In the genomic region with DNA sequence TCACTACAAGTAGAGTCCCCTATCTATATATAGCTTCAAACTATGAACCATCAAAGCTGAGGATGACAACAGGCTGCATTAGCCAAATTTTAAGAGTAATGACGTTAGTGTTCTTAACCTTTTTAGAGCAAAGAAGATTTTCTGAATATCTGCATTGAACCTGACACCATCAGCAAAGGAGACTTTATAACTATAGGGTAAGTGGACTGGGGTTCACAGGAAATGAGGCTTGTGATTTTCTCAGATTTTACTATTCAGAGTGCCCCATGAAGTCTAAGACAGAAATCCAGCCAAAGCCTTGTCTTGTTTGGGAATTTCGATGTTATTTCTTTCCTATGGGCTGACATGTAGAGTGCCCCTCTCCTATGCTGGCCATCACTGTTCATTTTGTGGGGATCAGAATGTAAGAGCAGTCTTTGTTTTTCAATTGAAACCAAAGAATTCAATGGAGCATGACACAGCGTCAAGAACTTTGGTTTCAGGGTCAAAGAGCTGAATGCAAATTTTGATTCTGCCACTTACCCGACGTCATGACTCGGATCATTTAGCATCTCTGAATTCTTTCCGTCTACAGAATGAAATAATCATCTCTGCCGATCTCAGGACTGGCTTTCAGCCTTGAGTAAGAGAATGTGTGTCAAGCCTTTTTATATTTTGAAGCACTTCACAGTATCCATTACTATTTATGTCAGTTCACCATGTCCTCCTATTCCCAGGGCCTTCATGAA, we compare ENCODE assay signal across 10 cellular contexts. TPM values are rescaled to one million over a fixed set of nuclear protein-coding genes. Genes with fewer than 3 reads are reported as not detected.
DNase-seq lines count a peak whose midpoint lies in the region; ATAC-seq, FAIRE-seq and TF ChIP-seq lines count a peak whose summit lies in the region.
"Had no signal": no experiment of that assay in that cellular context is flagged by ENCODE, and none has a peak within 500 bp of the region (broad histone marks: within the 10 kb centered on the region; RNA-seq: fewer than 3 reads in every experiment).

No MANE protein-coding gene starts in this region.

- H3K4me1 Mint-ChIP-seq in immature natural killer cell, result peaks cover 1 to 21% of the 10 kb centered on the region in 2 donors

- H3K9me3 ChIP-seq in mammary epithelial cell (replicated peaks; ENCODE audit: insufficient read depth, low read length), result no peaks in the 10 kb centered on the region
- H3K9me3 ChIP-seq in HepG2 (ENCODE audit: low read length), result no peaks in the 10 kb centered on the region

- peaks cover 6 to 38% (median 12%) of the 10 kb centered on the region in 3 donors for H3K36me3 Mint-ChIP-seq in immature natural killer cell

- H4K20me1 ChIP-seq in mammary epithelial cell (ENCODE audit: insufficient read depth, low read length) (no peaks in the 10 kb centered on the region), HepG2 (ENCODE audit: insufficient read depth, low read length) (no peaks in the 10 kb centered on the region; the same call in 1 of the 2 replicates)

- H3K27ac ChIP-seq in mammary epithelial cell (ENCODE audit: insufficient read depth, low read depth, low read length), result no peak overlapping the region
- H3K27ac ChIP-seq in HepG2 (ENCODE audit: extremely low read length, insufficient read depth, low read length), result no peak overlapping the region

- H3K9ac ChIP-seq in mammary epithelial cell (ENCODE audit: insufficient read depth, low read length), result no peak overlapping the region
- no peak overlapping the region for H3K9ac ChIP-seq in HepG2 (ENCODE audit: insufficient read depth, low read depth, low read length)

- H3K27me3 ChIP-seq in mammary epithelial cell (ENCODE audit: insufficient read depth, low read length) (no peaks in the 10 kb centered on the region), HepG2 (ENCODE audit: control insufficient read depth in 1 of 2, insufficient read depth in 2 of 2, low read length in 2 of 2) (no peaks in the 10 kb centered on the region)

- no peak for TF ChIP-seq EP300 in HepG2 (IDR thresholded peaks at IDR 0.05; ENCODE audit: low read depth in 2 of 2, low read length in 2 of 2)
- no peak for TF ChIP-seq EP300 in HepG2 (CRISPR knock-in tag; IDR thresholded peaks at IDR 0.05; ENCODE audit: borderline replicate concordance)

- H3K9me3 Mint-ChIP-seq in immature natural killer cell, result no peaks in the 10 kb centered on the region

- BruUV-seq in mammary epithelial cell (replicated peaks; lab: Mats Ljungman, UMichigan) (no TSS peak), HepG2 (replicated peaks; lab: Mats Ljungman, UMichigan) (no TSS peak)

- TF ChIP-seq POLR2A in HepG2 (IDR thresholded peaks at IDR 0.05; ENCODE audit: insufficient read depth in 1 of 2, low read depth in 2 of 2, low read length in 2 of 2), result no peak

- CTCF ChIA-PET in mammary epithelial cell (lab: Charles Lee; ENCODE audit: low non-redundant PET), result interaction anchor here (0.6 to 0.7 kb wide), 6 partner anchors 16 to 429 kb away, joined by 3 to 5 read pairs (median 4); no protein-coding TSS in a partner anchor
- CTCF ChIA-PET in HepG2 (lab: Yijun Ruan, JAX; ENCODE audit: low intra/inter-chr PET ratio, low total read pairs), result no interaction called here

- FAIRE-seq in HepG2 (lab: Jason Lieb, UNC), result no peak
- FAIRE-seq: frontal cortex had no signal

- peaks cover 3% of the 10 kb centered on the region for H3K36me3 ChIP-seq in mammary epithelial cell (ENCODE audit: insufficient read depth, low read length)
- peaks cover 5 to 7% of the 10 kb centered on the region in 2 experiments; a peak in 3 of 5 replicates for H3K36me3 ChIP-seq in HepG2 (replicated peaks in 1 of 2; ENCODE audit: control insufficient read depth in 1 of 2, insufficient read depth in 2 of 2, low read length in 2 of 2)

- DNase-seq in AG09319 (ENCODE audit: extremely low read depth, low read depth) (peak; percentile 38), immature natural killer cell (no peak), mammary epithelial cell (no peak), activated gamma-delta T cell treated with Interleukin-2 at 50 U/mL for 16 hours (no peak), HepG2 (ENCODE audit: low spot score) (no peak), SW 1271 (lab: John Stamatoyannopoulos, UW) (no peak)

- TF ChIP-seq CTCF in AG09319 (IDR thresholded peaks at IDR 0.05; ENCODE audit: low read depth, low read length) (no peak), mammary epithelial cell (conservative IDR thresholded peaks at IDR 0.05 in 1 of 2, IDR thresholded peaks at IDR 0.05 in 1 of 2; ENCODE audit: extremely low read depth in 1 of 2, insufficient read depth in 1 of 2, low read depth in 1 of 2, low read length in 2 of 2) (no peak), HepG2 (CRISPR knock-in tag; IDR thresholded peaks at IDR 0.05) (no peak)

- intact Hi-C loops in mammary epithelial cell (cut with micrococcal nuclease), result no loop called here
- intact Hi-C loops in HepG2 (cut with micrococcal nuclease; ENCODE audit: unreplicated experiment), result no loop called here

- H3K4me2 ChIP-seq in mammary epithelial cell (ENCODE audit: insufficient read depth, low read depth, low read length), result no peak overlapping the region
- no peak overlapping the region for H3K4me2 ChIP-seq in HepG2 (ENCODE audit: low read depth, low read length)

- no peak for TF ChIP-seq RAD21 in HepG2 (CRISPR knock-in tag; IDR thresholded peaks at IDR 0.05)

- dilution Hi-C loops in mammary epithelial cell (cut with HindIII; ENCODE audit: low sequenced_read_pairs), result no loop called here

- no peak overlapping the region for H3K4me3 Mint-ChIP-seq in immature natural killer cell

- ATAC-seq in GM19467 (IDR thresholded peaks at IDR 0.05; ENCODE audit: unreplicated experiment) (peak; percentile 61), HG03521 (IDR thresholded peaks at IDR 0.05; ENCODE audit: unreplicated experiment) (peak; percentile 63), HepG2 (no peak)

- H3K4me3 ChIP-seq in mammary epithelial cell (replicated peaks in 1 of 3; ENCODE audit: insufficient read depth in 1 of 3, low read depth in 2 of 3, low read length in 3 of 3) (no peak overlapping the region), HepG2 (replicated peaks in 1 of 3; ENCODE audit: insufficient read depth in 1 of 3, low read depth in 2 of 3, low read length in 3 of 3) (no peak overlapping the region)

- H3K79me2 ChIP-seq in mammary epithelial cell (ENCODE audit: insufficient read depth, low read length), result no peaks in the 10 kb centered on the region
- no peaks in the 10 kb centered on the region for H3K79me2 ChIP-seq in HepG2 (ENCODE audit: insufficient read depth, low read length)

- H3K27me3 Mint-ChIP-seq in immature natural killer cell (ENCODE audit: low read depth in 3 of 3), result peaks cover 1 to 5% (median 1%) of the 10 kb centered on the region in 3 donors

- H3K27ac Mint-ChIP-seq in immature natural killer cell, result peak overlapping the region in 4 of 6 donors; percentile 42 to 68 (median 62)

- H3K4me1 ChIP-seq in mammary epithelial cell (ENCODE audit: insufficient read depth, low read length) (no peaks in the 10 kb centered on the region), HepG2 (ENCODE audit: insufficient read depth, low read length) (no peaks in the 10 kb centered on the region)

- POLR2A ChIA-PET in HepG2 (lab: Yijun Ruan, JAX), result no interaction called here

- WGBS in mammary epithelial cell (ENCODE audit: low coverage, missing lambda C conversion rate), result 79% methylated on average over 8 of the region's 8 CpGs
- 90% methylated on average over 8 of the region's 8 CpGs for WGBS in HepG2 (ENCODE audit: low lambda C conversion rate)

- in situ Hi-C loops in mammary epithelial cell (cut with MboI; ENCODE audit: low sequenced_read_pairs in 2 of 2) (loop anchor here in 1 of 2 donors (25.0 kb wide), 1 partner anchor 387 kb away; no protein-coding TSS in a partner anchor), HepG2 (cut with HindIII; ENCODE audit: extremely low pct_ligation_motif_present, low pct_unique_long_range_greater_than_20kb) (no loop called here)

- H2AFZ ChIP-seq in mammary epithelial cell (ENCODE audit: low read depth, low read length) (no peak overlapping the region), HepG2 (ENCODE audit: low read length) (no peak overlapping the region)

RNA-seq across cellular contexts. Expression of a gene that starts 52.7 kb away (rescaled TPM):
- polyA plus RNA-seq in immature natural killer cell (10 to 100 TPM in 1 of 3 donors, 1 to 10 TPM in 2; 2.2 to 13.0 (median 9.6) TPM), mammary epithelial cell (2.8 TPM), HepG2 (2011; rRNA removed) (7.1 and 8.6 TPM in 2 replicates)
- total RNA-seq in mammary epithelial cell (10 to 100 TPM in 1 of 2 donors, 1 to 10 TPM in 1; 8.0 to 15.8 TPM), HepG2 (2016; rRNA removed; fragmentation: Illumina TruSeq; extraction: Trizol) (10.5 and 12.5 TPM in 2 replicates)
- 6.9 TPM for polyA minus RNA-seq in mammary epithelial cell
- total RNA-seq in HepG2 (2016; cell fraction: cytosol; rRNA removed; fragmentation: Illumina TruSeq; extraction: Trizol; ENCODE audit: low read depth), result 0.91 and 1.1 TPM in 2 replicates
- 11.0 and 11.5 TPM in 2 replicates for total RNA-seq in HepG2 (2016; cell fraction: insoluble cytoplasmic fraction; rRNA removed; fragmentation: Illumina TruSeq; extraction: Trizol)
- 3.4 and 4.2 TPM in 2 replicates for total RNA-seq in HepG2 (2016; cell fraction: membrane; rRNA removed; fragmentation: Illumina TruSeq; extraction: Trizol)
- total RNA-seq in HepG2 (2016; cell fraction: nucleus; rRNA removed; fragmentation: Illumina TruSeq; extraction: Trizol), result 14.7 and 16.1 TPM in 2 replicates
- polyA plus RNA-seq in HepG2 (2011; cell fraction: cytosol; rRNA removed), result 3.2 and 3.4 TPM in 2 replicates
- 21.3 and 27.5 TPM in 2 replicates for polyA plus RNA-seq in HepG2 (2011; cell fraction: nucleus; rRNA removed)
- 7.6 and 8.6 TPM in 2 replicates for polyA plus RNA-seq in HepG2 (2012)
- polyA plus RNA-seq in HepG2 (2016; cell fraction: cytosol; fragmentation: Illumina TruSeq; extraction: Trizol; ENCODE audit: low read depth), result 0.69 and 0.88 TPM in 2 replicates
- 7.0 and 7.3 TPM in 2 replicates for polyA plus RNA-seq in HepG2 (2016; cell fraction: insoluble cytoplasmic fraction; fragmentation: Illumina TruSeq; extraction: Trizol; ENCODE audit: low read depth)
- polyA plus RNA-seq in HepG2 (2016; cell fraction: membrane; fragmentation: Illumina TruSeq; extraction: Trizol; ENCODE audit: low read depth), result 1.3 and 1.4 TPM in 2 replicates
- 15.7 and 16.4 TPM in 2 replicates for polyA plus RNA-seq in HepG2 (2016; cell fraction: nucleus; fragmentation: Illumina TruSeq; extraction: Trizol; ENCODE audit: insufficient read depth, low read depth)
- polyA minus RNA-seq in HepG2 (2011; rRNA and poly(A)+ RNA removed; ENCODE audit: low replicate concordance), result 11.8 and 13.6 TPM in 2 replicates
- 3.6 and 5.0 TPM in 2 replicates for polyA minus RNA-seq in HepG2 (2011; cell fraction: cytosol; rRNA and poly(A)+ RNA removed)
- 22.7 and 28.0 TPM in 2 replicates for polyA minus RNA-seq in HepG2 (2011; cell fraction: nucleus; rRNA and poly(A)+ RNA removed)

RNA-seq across cellular contexts. Expression of a gene that starts 58.9 kb away (rescaled TPM):
- not detected for polyA plus RNA-seq in immature natural killer cell
- total RNA-seq in mammary epithelial cell, result not detected
- not detected for polyA plus RNA-seq in mammary epithelial cell
- polyA minus RNA-seq in mammary epithelial cell, result not detected
- total RNA-seq in HepG2 (2016; rRNA removed; fragmentation: Illumina TruSeq; extraction: Trizol), result not detected in 2 replicates
- total RNA-seq in HepG2 (2016; cell fraction: cytosol; rRNA removed; fragmentation: Illumina TruSeq; extraction: Trizol; ENCODE audit: low read depth), result not detected in 2 replicates
- not detected in 2 replicates for total RNA-seq in HepG2 (2016; cell fraction: insoluble cytoplasmic fraction; rRNA removed; fragmentation: Illumina TruSeq; extraction: Trizol)
- total RNA-seq in HepG2 (2016; cell fraction: membrane; rRNA removed; fragmentation: Illumina TruSeq; extraction: Trizol), result not detected in 2 replicates
- not detected in 2 replicates for total RNA-seq in HepG2 (2016; cell fraction: nucleus; rRNA removed; fragmentation: Illumina TruSeq; extraction: Trizol)
- not detected in 2 replicates for polyA plus RNA-seq in HepG2 (2011; rRNA removed)
- polyA plus RNA-seq in HepG2 (2011; cell fraction: cytosol; rRNA removed), result not detected in 2 replicates
- 0.09 TPM in 1 of 2 replicates, not detected in the other for polyA plus RNA-seq in HepG2 (2011; cell fraction: nucleus; rRNA removed)
- polyA plus RNA-seq in HepG2 (2012), result 0.04 TPM in 1 of 2 replicates, not detected in the other
- not detected in 2 replicates for polyA plus RNA-seq in HepG2 (2016; cell fraction: cytosol; fragmentation: Illumina TruSeq; extraction: Trizol; ENCODE audit: low read depth)
- not detected in 2 replicates for polyA plus RNA-seq in HepG2 (2016; cell fraction: insoluble cytoplasmic fraction; fragmentation: Illumina TruSeq; extraction: Trizol; ENCODE audit: low read depth)
- polyA plus RNA-seq in HepG2 (2016; cell fraction: membrane; fragmentation: Illumina TruSeq; extraction: Trizol; ENCODE audit: low read depth), result not detected in 2 replicates
- polyA plus RNA-seq in HepG2 (2016; cell fraction: nucleus; fragmentation: Illumina TruSeq; extraction: Trizol; ENCODE audit: insufficient read depth, low read depth), result not detected in 2 replicates
- polyA minus RNA-seq in HepG2 (2011; rRNA and poly(A)+ RNA removed; ENCODE audit: low replicate concordance), result not detected in 2 replicates
- not detected in 2 replicates for polyA minus RNA-seq in HepG2 (2011; cell fraction: cytosol; rRNA and poly(A)+ RNA removed)
- polyA minus RNA-seq in HepG2 (2011; cell fraction: nucleus; rRNA and poly(A)+ RNA removed), result 0.26 TPM in 1 of 2 replicates, not detected in the other
- total RNA-seq: Calu3 had no signal
